Comparison of ENCODE assay signal across 6 cellular contexts in genomic region chr2:98781822-98782221, GRCh38.
"Had no signal": no experiment of that assay in that cellular context is flagged by ENCODE, and none has a peak within 500 bp of the region (broad histone marks: within the 10 kb centered on the region; RNA-seq: fewer than 3 reads in every experiment).

No MANE protein-coding gene starts in this region.

- ATAC-seq: GM12878 had no signal

- H3K4me3 ChIP-seq: GM12878 had no signal

- DNase-seq: GDM1, GF-D8 had no signal

- FAIRE-seq: G401.6, GM12891, GM12892 had no signal
